In genomic region chr19:48618278-48618915, GRCh38 we compare ENCODE assay signal across 1 cellular context.
TF ChIP-seq lines count a peak whose summit lies in the region.

No MANE protein-coding gene starts in this region.

TF ChIP-seq in H1, 55 proteins besides CTCF, POLR2A, EP300 and RAD21:
- TF ChIP-seq SIRT6 (IDR thresholded peaks at IDR 0.05; ENCODE audit: low read length) (no peak), HDAC2 (IDR thresholded peaks at IDR 0.05; ENCODE audit: borderline replicate concordance in 1 of 2, low read depth in 2 of 2, low read length in 2 of 2) (no peak), POU5F1 (IDR thresholded peaks at IDR 0.05; ENCODE audit: low read depth, low read length) (no peak), SAP30 (IDR thresholded peaks at IDR 0.05; ENCODE audit: insufficient read depth, insufficient replicate concordance, low read length) (peak; percentile 75), CHD1 (IDR thresholded peaks at IDR 0.05; ENCODE audit: low read depth, low read length) (no peak), E2F6 (IDR thresholded peaks at IDR 0.05) (no peak), MAX (IDR thresholded peaks at IDR 0.05) (no peak)
TF ChIP-seq in H1: peak in this region for 1.
